In genomic region chr2:175176624-175177023, GRCh38 we compare ENCODE assay signal across 1 cellular context.
TF ChIP-seq lines count a peak whose summit lies in the region.

No MANE protein-coding gene starts in this region.

TF ChIP-seq in GM12878, 131 proteins besides CTCF, POLR2A, EP300 and RAD21:
- TF ChIP-seq PRDM15 (CRISPR knock-in tag; IDR thresholded peaks at IDR 0.05) (no peak), NFIC (IDR thresholded peaks at IDR 0.05; ENCODE audit: low read depth, low read length) (no peak), SREBF2 (IDR thresholded peaks at IDR 0.05; ENCODE audit: low read length) (no peak), SMAD5 (IDR thresholded peaks at IDR 0.05; ENCODE audit: low read depth) (0 out of 2 replicates have a peak, but pooled peaks have one; percentile 28)
